ENCODE assay signal across 8 cellular contexts in the genomic region with DNA sequence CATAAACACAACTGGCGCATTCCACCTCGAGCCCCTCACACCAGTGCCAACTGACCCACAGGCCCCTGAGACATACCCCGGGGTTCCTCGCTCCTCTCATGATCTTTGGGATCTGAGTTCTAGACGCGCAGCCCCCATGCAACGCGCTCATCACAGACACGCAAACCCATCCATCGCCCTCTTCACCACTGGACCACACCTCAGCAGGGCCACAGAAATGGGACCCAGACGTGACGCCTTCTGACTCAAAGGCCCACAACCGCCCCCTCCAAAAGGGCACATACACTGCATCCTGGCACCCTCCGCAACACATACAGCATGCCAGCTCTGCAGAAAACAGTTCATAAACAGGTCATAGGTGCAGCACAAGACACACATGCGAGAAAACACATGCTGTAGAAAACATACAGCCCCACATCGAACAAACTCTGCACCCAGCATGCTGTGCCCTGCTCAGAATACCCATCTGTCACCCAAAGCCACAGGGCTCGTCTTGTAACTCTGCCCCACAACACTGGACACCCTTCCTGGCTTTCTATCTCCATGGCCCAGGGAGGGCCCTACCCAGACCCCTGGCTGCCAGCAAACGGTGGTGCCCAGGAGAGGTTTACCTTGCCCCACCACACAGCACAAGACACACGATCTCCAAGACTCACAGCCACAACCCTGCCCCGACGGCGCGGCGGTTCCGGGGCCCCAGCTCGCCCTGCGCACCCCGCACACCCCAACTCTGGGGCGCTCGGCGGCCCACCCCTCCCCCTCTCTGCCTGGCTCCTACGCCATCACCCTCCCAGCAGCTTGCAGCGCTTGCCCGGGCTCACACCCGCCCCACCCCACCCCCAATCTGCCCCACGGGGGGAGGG. TPM values are rescaled to one million over a fixed set of nuclear protein-coding genes. Genes with fewer than 3 reads are reported as not detected.
DNase-seq lines count a peak whose midpoint lies in the region; ATAC-seq, FAIRE-seq and TF ChIP-seq lines count a peak whose summit lies in the region.

No MANE protein-coding gene starts in this region.

- H3K36me3 ChIP-seq in CD4-positive, alpha-beta memory T cell (ENCODE audit: insufficient read depth, low read length), result no peaks in the 10 kb centered on the region
- H3K36me3 ChIP-seq in MM.1S (replicated peaks; ENCODE audit: insufficient read depth, low read length), result no peaks in the 10 kb centered on the region
- no peaks in the 10 kb centered on the region for H3K36me3 ChIP-seq in endothelial cell of umbilical vein (ENCODE audit: control insufficient read depth in 2 of 2, extremely low read depth in 1 of 2, insufficient read depth in 2 of 2, low read length in 2 of 2)

- no peaks in the 10 kb centered on the region for H3K9me3 ChIP-seq in CD4-positive, alpha-beta memory T cell (ENCODE audit: control insufficient read depth in 1 of 2, low read length in 2 of 2)
- H3K9me3 ChIP-seq in MM.1S (replicated peaks; ENCODE audit: insufficient read depth, low read length) (no peaks in the 10 kb centered on the region), endothelial cell of umbilical vein (replicated peaks; ENCODE audit: control insufficient read depth, insufficient read depth, low read length) (no peaks in the 10 kb centered on the region)

- peak overlapping the region; percentile 43; the same call in 1 of the 2 replicates for H3K4me2 ChIP-seq in MM.1S (ENCODE audit: low read depth, low read length)
- peak overlapping the region; percentile 80 for H3K4me2 ChIP-seq in endothelial cell of umbilical vein (ENCODE audit: insufficient read depth, low read length)

- TF ChIP-seq POLR2A in endothelial cell of umbilical vein (IDR thresholded peaks at IDR 0.05; ENCODE audit: low read depth, low read length), result no peak

- H3K4me3 ChIP-seq in CD4-positive, alpha-beta memory T cell (ENCODE audit: low read length in 2 of 2), result peak overlapping the region; percentile 64 to 83
- peak overlapping the region; percentile 39; the same call in 1 of the 2 replicates for H3K4me3 ChIP-seq in MM.1S (ENCODE audit: low read length)
- peak overlapping the region; percentile 49 to 91 (median 71) for H3K4me3 ChIP-seq in endothelial cell of umbilical vein (replicated peaks in 1 of 3; ENCODE audit: insufficient read depth in 1 of 3, low read depth in 1 of 3, low read length in 3 of 3)

- DNase-seq in CD4-positive, alpha-beta memory T cell, result peak; percentile 70 to 79 (median 74)
- DNase-seq in MM.1S (no peak), endothelial cell of umbilical vein (ENCODE audit: low read depth, low spot score) (peak; percentile 35), midbrain (lab: John Stamatoyannopoulos, UW) (peak; percentile 52), NCI-H2081 (lab: John Stamatoyannopoulos, UW) (no peak)
- DNase-seq in activated CD8-positive, alpha-beta memory T cell treated with anti-CD3 and anti-CD28 coated beads, Interleukin-2, amount 50 U/mL, for 48 hours, result peak; percentile 77
- DNase-seq in stimulated activated naive CD4-positive, alpha-beta T cell treated with Interleukin-2 at 50 U/mL for 16 hours (lab: John Stamatoyannopoulos, UW), result peak; percentile 46

- TF ChIP-seq CTCF in MM.1S (IDR thresholded peaks at IDR 0.05; ENCODE audit: low read length) (no peak), endothelial cell of umbilical vein (IDR thresholded peaks at IDR 0.05; ENCODE audit: extremely low read depth in 1 of 2, insufficient read depth in 1 of 2, low read depth in 1 of 2, low read length in 2 of 2) (no peak)

- dilution Hi-C loops in endothelial cell of umbilical vein (cut with MboI; ENCODE audit: extremely low pct_ligation_motif_present, low sequenced_read_pairs), result no loop called here

- H3K9me1 ChIP-seq in endothelial cell of umbilical vein (replicated peaks; ENCODE audit: control insufficient read depth, extremely low read depth, insufficient read depth, low read length), result no peaks in the 10 kb centered on the region

- no peak for FAIRE-seq in endothelial cell of umbilical vein (lab: Jason Lieb, UNC)

- peaks cover 7% of the 10 kb centered on the region; the same call in 1 of the 2 replicates for H3K79me2 ChIP-seq in MM.1S (ENCODE audit: low read length)
- peaks cover 56% of the 10 kb centered on the region for H3K79me2 ChIP-seq in endothelial cell of umbilical vein (ENCODE audit: control insufficient read depth, insufficient read depth, low read length)

- no TSS peak for BruUV-seq in endothelial cell of umbilical vein (replicated peaks; lab: Mats Ljungman, UMichigan)

- H2AFZ ChIP-seq in MM.1S (ENCODE audit: low read length) (no peak overlapping the region), endothelial cell of umbilical vein (ENCODE audit: low read depth, low read length) (no peak overlapping the region)

- peaks cover 62% of the 10 kb centered on the region for H3K4me1 ChIP-seq in CD4-positive, alpha-beta memory T cell (ENCODE audit: insufficient read depth, low read length)
- H3K4me1 ChIP-seq in MM.1S (ENCODE audit: low read length) (no peaks in the 10 kb centered on the region), endothelial cell of umbilical vein (ENCODE audit: control insufficient read depth, extremely low read depth, insufficient read depth, low read length) (peaks cover 38% of the 10 kb centered on the region)

- H3K9ac ChIP-seq in MM.1S (ENCODE audit: low read length) (no peak overlapping the region; the same call in 1 of the 2 replicates), endothelial cell of umbilical vein (replicated peaks; ENCODE audit: extremely low read depth, insufficient read depth, low read length) (peak overlapping the region; percentile 80)

- H3K36me3 Mint-ChIP-seq in CD4-positive, alpha-beta memory T cell, result peaks cover 0 to 27% of the 10 kb centered on the region in 2 donors

- ATAC-seq in GM18861 (IDR thresholded peaks at IDR 0.05; ENCODE audit: unreplicated experiment), result no peak

- CTCF ChIA-PET in CD4-positive, alpha-beta memory T cell (lab: Charles Lee; ENCODE audit: partially characterized antibody), result interaction anchor here (1.0 to 4.2 kb wide), 6 partner anchors 9 to 82 kb away, joined by 3 to 28 read pairs (median 6); a partner anchor contains a TSS
- CTCF ChIA-PET in endothelial cell of umbilical vein (lab: Charles Lee), result interaction anchor here (0.5 to 3.0 kb wide), 11 partner anchors 10 to 111 kb away, joined by 3 to 21 read pairs (median 3); a partner anchor contains a TSS

- POLR2A ChIA-PET in CD4-positive, alpha-beta memory T cell (lab: Charles Lee; ENCODE audit: partially characterized antibody), result interaction anchor here (0.8 to 13.8 kb wide), 25 partner anchors 9 to 356 kb away, joined by 3 to 398 read pairs (median 6); a partner anchor contains a TSS
- POLR2A ChIA-PET in endothelial cell of umbilical vein (lab: Charles Lee), result interaction anchor here (0.5 to 1.3 kb wide), 3 partner anchors 14 to 80 kb away, joined by 3 read pairs; a partner anchor contains a TSS

- no peaks in the 10 kb centered on the region for H3K9me3 Mint-ChIP-seq in CD4-positive, alpha-beta memory T cell

- H4K20me1 ChIP-seq in MM.1S (ENCODE audit: insufficient read depth, low read length) (no peaks in the 10 kb centered on the region), endothelial cell of umbilical vein (replicated peaks; ENCODE audit: control insufficient read depth, extremely low read depth, insufficient read depth, low read length) (no peaks in the 10 kb centered on the region)

- H3F3A ChIP-seq in MM.1S (ENCODE audit: insufficient read depth, low read length), result 0 out of 2 replicates have a peak, but pooled peaks cover 5% of the 10 kb centered on the region

- intact Hi-C loops in CD4-positive, alpha-beta memory T cell (cut with micrococcal nuclease), result loop anchor here (1.0 kb wide), 2 partner anchors 23 to 41 kb away; no protein-coding TSS in a partner anchor
- intact Hi-C loops in endothelial cell of umbilical vein (cut with micrococcal nuclease), result no loop called here

- H3K27ac Mint-ChIP-seq in CD4-positive, alpha-beta memory T cell, result peak overlapping the region; percentile 74 to 97 (median 97)

- H3K4me1 Mint-ChIP-seq in CD4-positive, alpha-beta memory T cell, result peaks cover 45 to 77% (median 64%) of the 10 kb centered on the region in 4 donors

- H3K27ac ChIP-seq in CD4-positive, alpha-beta memory T cell (ENCODE audit: low read depth, low read length), result peak overlapping the region; percentile 97
- H3K27ac ChIP-seq in MM.1S (ENCODE audit: low read length), result no peak overlapping the region
- H3K27ac ChIP-seq in endothelial cell of umbilical vein (ENCODE audit: insufficient read depth, low read depth, low read length), result peak overlapping the region; percentile 58

- H3K4me3 Mint-ChIP-seq in CD4-positive, alpha-beta memory T cell, result peak overlapping the region; percentile 89 to 97 (median 94)

- H3K27me3 ChIP-seq in CD4-positive, alpha-beta memory T cell (ENCODE audit: insufficient read depth, low read length), result no peaks in the 10 kb centered on the region
- no peaks in the 10 kb centered on the region for H3K27me3 ChIP-seq in MM.1S (replicated peaks; ENCODE audit: insufficient read depth, low read length)
- no peaks in the 10 kb centered on the region for H3K27me3 ChIP-seq in endothelial cell of umbilical vein (ENCODE audit: control insufficient read depth in 2 of 2, insufficient read depth in 2 of 2, low read length in 2 of 2)

- H3K27me3 Mint-ChIP-seq in CD4-positive, alpha-beta memory T cell, result no peaks in the 10 kb centered on the region

- H3K9me2 ChIP-seq in MM.1S (replicated peaks; ENCODE audit: insufficient read depth, low read length), result no peaks in the 10 kb centered on the region

RNA-seq across cellular contexts. Expression of a gene that starts 0.9 kb away (rescaled TPM):
- total RNA-seq in CD4-positive, alpha-beta memory T cell, result 10 to 100 TPM; 75.2 to 75.7 TPM
- polyA plus RNA-seq in CD4-positive, alpha-beta memory T cell, result 10 to 100 TPM in 1 of 2 donors, 1 to 10 TPM in 1; 4.6 to 21.2 TPM
- 26.5 and 27.4 TPM in 2 replicates for total RNA-seq in endothelial cell of umbilical vein
- polyA plus RNA-seq in endothelial cell of umbilical vein, result 15.1 and 15.7 TPM in 2 replicates
- 9.4 and 11.8 TPM in 2 replicates for polyA plus RNA-seq in endothelial cell of umbilical vein (2011; cell fraction: cytosol; rRNA removed)
- polyA plus RNA-seq in endothelial cell of umbilical vein (2011; cell fraction: nucleus; rRNA removed), result 18.0 and 18.5 TPM in 2 replicates
- polyA plus RNA-seq in endothelial cell of umbilical vein (2012), result 20.6 and 25.2 TPM in 2 replicates
- polyA minus RNA-seq in endothelial cell of umbilical vein, result 29.2 and 30.0 TPM in 2 replicates
- 11.8 TPM for polyA minus RNA-seq in endothelial cell of umbilical vein (2011; cell fraction: cytosol; rRNA and poly(A)+ RNA removed)
- polyA minus RNA-seq in endothelial cell of umbilical vein (2011; cell fraction: nucleus; rRNA and poly(A)+ RNA removed), result 12.3 and 15.1 TPM in 2 replicates

RNA-seq across cellular contexts. Expression of a gene that starts 2.7 kb away (rescaled TPM):
- total RNA-seq in CD4-positive, alpha-beta memory T cell, result not detected
- not detected for polyA plus RNA-seq in CD4-positive, alpha-beta memory T cell
- total RNA-seq in endothelial cell of umbilical vein, result not detected in 2 replicates
- not detected in 2 replicates for polyA plus RNA-seq in endothelial cell of umbilical vein
- polyA plus RNA-seq in endothelial cell of umbilical vein (2011; cell fraction: cytosol; rRNA removed), result not detected in 2 replicates
- not detected in 2 replicates for polyA plus RNA-seq in endothelial cell of umbilical vein (2011; cell fraction: nucleus; rRNA removed)
- polyA plus RNA-seq in endothelial cell of umbilical vein (2012), result 0.16 TPM in 1 of 2 replicates, not detected in the other
- not detected in 2 replicates for polyA minus RNA-seq in endothelial cell of umbilical vein
- not detected for polyA minus RNA-seq in endothelial cell of umbilical vein (2011; cell fraction: cytosol; rRNA and poly(A)+ RNA removed)
- not detected in 2 replicates for polyA minus RNA-seq in endothelial cell of umbilical vein (2011; cell fraction: nucleus; rRNA and poly(A)+ RNA removed)

RNA-seq across cellular contexts. Expression of a gene that starts 5.7 kb away (rescaled TPM):
- 100 to 1,000 TPM; 178 to 191 TPM for total RNA-seq in CD4-positive, alpha-beta memory T cell
- polyA plus RNA-seq in CD4-positive, alpha-beta memory T cell, result 10 to 100 TPM in 1 of 2 donors, 1 to 10 TPM in 1; 8.6 to 76.2 TPM
- 145 and 151 TPM in 2 replicates for total RNA-seq in endothelial cell of umbilical vein
- 25.1 and 45.9 TPM in 2 replicates for polyA plus RNA-seq in endothelial cell of umbilical vein
- polyA plus RNA-seq in endothelial cell of umbilical vein (2011; cell fraction: cytosol; rRNA removed), result 26.0 and 30.8 TPM in 2 replicates
- polyA plus RNA-seq in endothelial cell of umbilical vein (2011; cell fraction: nucleus; rRNA removed), result 107 and 129 TPM in 2 replicates
- polyA plus RNA-seq in endothelial cell of umbilical vein (2012), result 70.9 and 97.1 TPM in 2 replicates
- 213 and 226 TPM in 2 replicates for polyA minus RNA-seq in endothelial cell of umbilical vein
- 88.7 TPM for polyA minus RNA-seq in endothelial cell of umbilical vein (2011; cell fraction: cytosol; rRNA and poly(A)+ RNA removed)
- polyA minus RNA-seq in endothelial cell of umbilical vein (2011; cell fraction: nucleus; rRNA and poly(A)+ RNA removed), result 158 and 169 TPM in 2 replicates

RNA-seq across cellular contexts. Expression of a gene that starts 33.6 kb away (rescaled TPM):
- total RNA-seq in CD4-positive, alpha-beta memory T cell, result 1 to 10 TPM; 9.1 to 9.5 TPM
- 10 to 100 TPM; 24.1 to 29.2 TPM for polyA plus RNA-seq in CD4-positive, alpha-beta memory T cell
- total RNA-seq in endothelial cell of umbilical vein, result 5.4 and 5.6 TPM in 2 replicates
- 9.3 and 9.6 TPM in 2 replicates for polyA plus RNA-seq in endothelial cell of umbilical vein
- polyA plus RNA-seq in endothelial cell of umbilical vein (2011; cell fraction: cytosol; rRNA removed), result 9.6 and 9.9 TPM in 2 replicates
- 2.8 and 3.2 TPM in 2 replicates for polyA plus RNA-seq in endothelial cell of umbilical vein (2011; cell fraction: nucleus; rRNA removed)
- polyA plus RNA-seq in endothelial cell of umbilical vein (2012), result 3.7 and 5.6 TPM in 2 replicates
- 7.7 and 8.9 TPM in 2 replicates for polyA minus RNA-seq in endothelial cell of umbilical vein
- polyA minus RNA-seq in endothelial cell of umbilical vein (2011; cell fraction: cytosol; rRNA and poly(A)+ RNA removed), result not detected
- polyA minus RNA-seq in endothelial cell of umbilical vein (2011; cell fraction: nucleus; rRNA and poly(A)+ RNA removed), result 0.82 and 1.9 TPM in 2 replicates

RNA-seq across cellular contexts. Expression of a gene that starts 39.2 kb away (rescaled TPM):
- total RNA-seq in CD4-positive, alpha-beta memory T cell, result 1 to 10 TPM; 2.7 to 3.3 TPM
- under 1 TPM in 1 of 2 donors, not detected in 1; 0.14 TPM for polyA plus RNA-seq in CD4-positive, alpha-beta memory T cell
- 1.8 TPM in 1 of 2 replicates, not detected in the other for total RNA-seq in endothelial cell of umbilical vein
- 0.70 and 0.92 TPM in 2 replicates for polyA plus RNA-seq in endothelial cell of umbilical vein
- 0.34 and 0.52 TPM in 2 replicates for polyA plus RNA-seq in endothelial cell of umbilical vein (2011; cell fraction: cytosol; rRNA removed)
- 2.6 and 4.2 TPM in 2 replicates for polyA plus RNA-seq in endothelial cell of umbilical vein (2011; cell fraction: nucleus; rRNA removed)
- polyA plus RNA-seq in endothelial cell of umbilical vein (2012), result 0.63 and 1.2 TPM in 2 replicates
- 0.81 and 1.6 TPM in 2 replicates for polyA minus RNA-seq in endothelial cell of umbilical vein
- 0.92 TPM for polyA minus RNA-seq in endothelial cell of umbilical vein (2011; cell fraction: cytosol; rRNA and poly(A)+ RNA removed)
- polyA minus RNA-seq in endothelial cell of umbilical vein (2011; cell fraction: nucleus; rRNA and poly(A)+ RNA removed), result 0.87 TPM in 1 of 2 replicates, not detected in the other

Comparison
In these comparisons a context has a peak if more than half of its experiments do, and no peak if none do; other contexts are left out.
1. DNase-seq: peak in CD4-positive, alpha-beta memory T cell (5 of 5), activated CD8-positive, alpha-beta memory T cell treated with anti-CD3 and anti-CD28 coated beads, Interleukin-2, amount 50 U/mL, for 48 hours (single experiment), endothelial cell of umbilical vein (single experiment), midbrain (single experiment) and stimulated activated naive CD4-positive, alpha-beta T cell treated with Interleukin-2 at 50 U/mL for 16 hours (single experiment); none in MM.1S (single experiment) and NCI-H2081 (0 of 2).
2. Peak in every context shown above with its lines, with median percentiles within 50 percentile points of each other: H3K4me3 ChIP-seq.